2 cellular contexts compared by ENCODE assay signal in the genomic region with DNA sequence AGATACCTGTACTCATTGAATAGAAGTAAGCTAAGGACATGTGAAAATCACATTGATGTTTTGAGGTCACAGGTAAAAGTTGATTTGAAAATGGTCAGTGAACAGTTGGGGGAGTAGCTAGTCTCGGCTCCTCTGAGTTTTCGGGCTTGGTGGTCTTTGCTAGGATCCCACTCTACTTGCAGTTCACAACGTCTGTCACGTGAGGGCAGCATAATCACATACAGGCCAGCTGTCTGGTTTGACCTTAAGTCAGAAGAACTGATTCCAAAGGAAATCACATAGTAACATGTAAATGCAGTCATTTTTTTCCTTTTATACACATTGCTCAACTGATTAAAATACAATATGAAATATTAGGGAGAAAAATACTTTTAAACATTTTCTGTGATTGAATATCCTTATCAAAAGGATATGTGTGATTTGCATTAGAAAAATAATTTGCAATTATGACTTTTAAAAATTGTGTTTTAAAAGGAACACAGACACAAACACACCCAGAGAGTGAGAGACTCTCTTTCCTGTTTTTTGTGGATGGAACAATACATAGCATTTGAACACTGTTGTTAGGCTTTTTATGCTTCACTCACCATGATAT.
TF ChIP-seq lines count a peak whose summit lies in the region.

No MANE protein-coding gene starts in this region.

TF ChIP-seq in SK-N-SH, 30 proteins besides CTCF, POLR2A, EP300 and RAD21 (continued from another document):
- TF ChIP-seq, protein P1, sequence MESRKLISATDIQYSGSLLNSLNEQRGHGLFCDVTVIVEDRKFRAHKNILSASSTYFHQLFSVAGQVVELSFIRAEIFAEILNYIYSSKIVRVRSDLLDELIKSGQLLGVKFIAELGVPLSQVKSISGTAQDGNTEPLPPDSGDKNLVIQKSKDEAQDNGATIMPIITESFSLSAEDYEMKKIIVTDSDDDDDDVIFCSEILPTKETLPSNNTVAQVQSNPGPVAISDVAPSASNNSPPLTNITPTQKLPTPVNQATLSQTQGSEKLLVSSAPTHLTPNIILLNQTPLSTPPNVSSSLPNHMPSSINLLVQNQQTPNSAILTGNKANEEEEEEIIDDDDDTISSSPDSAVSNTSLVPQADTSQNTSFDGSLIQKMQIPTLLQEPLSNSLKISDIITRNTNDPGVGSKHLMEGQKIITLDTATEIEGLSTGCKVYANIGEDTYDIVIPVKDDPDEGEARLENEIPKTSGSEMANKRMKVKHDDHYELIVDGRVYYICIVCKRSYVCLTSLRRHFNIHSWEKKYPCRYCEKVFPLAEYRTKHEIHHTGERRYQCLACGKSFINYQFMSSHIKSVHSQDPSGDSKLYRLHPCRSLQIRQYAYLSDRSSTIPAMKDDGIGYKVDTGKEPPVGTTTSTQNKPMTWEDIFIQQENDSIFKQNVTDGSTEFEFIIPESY (IDR thresholded peaks at IDR 0.05; ENCODE audit: borderline replicate concordance, low read depth): no peak
- TF ChIP-seq SMC3 (IDR thresholded peaks at IDR 0.05; ENCODE audit: low read depth, low read length): peak; percentile 95
- TF ChIP-seq, protein P2, sequence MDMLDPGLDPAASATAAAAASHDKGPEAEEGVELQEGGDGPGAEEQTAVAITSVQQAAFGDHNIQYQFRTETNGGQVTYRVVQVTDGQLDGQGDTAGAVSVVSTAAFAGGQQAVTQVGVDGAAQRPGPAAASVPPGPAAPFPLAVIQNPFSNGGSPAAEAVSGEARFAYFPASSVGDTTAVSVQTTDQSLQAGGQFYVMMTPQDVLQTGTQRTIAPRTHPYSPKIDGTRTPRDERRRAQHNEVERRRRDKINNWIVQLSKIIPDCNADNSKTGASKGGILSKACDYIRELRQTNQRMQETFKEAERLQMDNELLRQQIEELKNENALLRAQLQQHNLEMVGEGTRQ (IDR thresholded peaks at IDR 0.05; ENCODE audit: borderline replicate concordance, low read depth, low read length): no peak

TF ChIP-seq in GM12878, 131 proteins besides CTCF, POLR2A, EP300 and RAD21 (continued from another document):
- TF ChIP-seq, protein P3, sequence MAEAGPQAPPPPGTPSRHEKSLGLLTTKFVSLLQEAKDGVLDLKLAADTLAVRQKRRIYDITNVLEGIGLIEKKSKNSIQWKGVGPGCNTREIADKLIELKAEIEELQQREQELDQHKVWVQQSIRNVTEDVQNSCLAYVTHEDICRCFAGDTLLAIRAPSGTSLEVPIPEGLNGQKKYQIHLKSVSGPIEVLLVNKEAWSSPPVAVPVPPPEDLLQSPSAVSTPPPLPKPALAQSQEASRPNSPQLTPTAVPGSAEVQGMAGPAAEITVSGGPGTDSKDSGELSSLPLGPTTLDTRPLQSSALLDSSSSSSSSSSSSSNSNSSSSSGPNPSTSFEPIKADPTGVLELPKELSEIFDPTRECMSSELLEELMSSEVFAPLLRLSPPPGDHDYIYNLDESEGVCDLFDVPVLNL (IDR thresholded peaks at IDR 0.05; ENCODE audit: low read depth, low read length): no peak
- TF ChIP-seq BHLHE40 (IDR thresholded peaks at IDR 0.05; ENCODE audit: borderline replicate concordance in 1 of 2, low read depth in 2 of 2, low read length in 1 of 2) (peak in 1 of 2 experiments; percentile 65; a peak in 1 of 4 replicates), YY1 (IDR thresholded peaks at IDR 0.05; ENCODE audit: low read depth, low read length) (0 out of 2 replicates have a peak, but pooled peaks have one; percentile 42), RB1 (IDR thresholded peaks at IDR 0.05; ENCODE audit: borderline replicate concordance) (no peak), IKZF2 (IDR thresholded peaks at IDR 0.05) (no peak), CBX5 (IDR thresholded peaks at IDR 0.05; ENCODE audit: low read depth) (no peak), SMARCA5 (IDR thresholded peaks at IDR 0.05) (peak; percentile 22; the same call in 1 of the 2 replicates), ATF7 (IDR thresholded peaks at IDR 0.05; ENCODE audit: low read depth) (no peak), POLR2AphosphoS2 (IDR thresholded peaks at IDR 0.05; ENCODE audit: low read depth, low read length) (no peak), SMC3 (IDR thresholded peaks at IDR 0.05; ENCODE audit: borderline replicate concordance, low read length) (peak; percentile 97), NR2F1 (conservative IDR thresholded peaks at IDR 0.05) (peak; percentile 76), SMAD1 (IDR thresholded peaks at IDR 0.05; ENCODE audit: low read depth, partially characterized antibody) (no peak), GABPA (IDR thresholded peaks at IDR 0.05; ENCODE audit: low read depth) (no peak), FOXK2 (IDR thresholded peaks at IDR 0.05) (no peak), RUNX3 (IDR thresholded peaks at IDR 0.05; ENCODE audit: low read length) (peak; percentile 38; the same call in 1 of the 2 replicates), CHD2 (IDR thresholded peaks at IDR 0.05; ENCODE audit: borderline replicate concordance, low read depth, low read length) (no peak), SPI1 (IDR thresholded peaks at IDR 0.05; ENCODE audit: borderline replicate concordance, insufficient read depth, low read depth, low read length) (no peak), CEBPB (IDR thresholded peaks at IDR 0.05; ENCODE audit: borderline replicate concordance in 1 of 2, low read depth in 2 of 2, low read length in 2 of 2) (no peak), CHD4 (IDR thresholded peaks at IDR 0.05) (no peak), TCF3 (IDR thresholded peaks at IDR 0.05; ENCODE audit: borderline replicate concordance, insufficient read depth, low read depth, low read length) (no peak)
- TF ChIP-seq, protein P4, sequence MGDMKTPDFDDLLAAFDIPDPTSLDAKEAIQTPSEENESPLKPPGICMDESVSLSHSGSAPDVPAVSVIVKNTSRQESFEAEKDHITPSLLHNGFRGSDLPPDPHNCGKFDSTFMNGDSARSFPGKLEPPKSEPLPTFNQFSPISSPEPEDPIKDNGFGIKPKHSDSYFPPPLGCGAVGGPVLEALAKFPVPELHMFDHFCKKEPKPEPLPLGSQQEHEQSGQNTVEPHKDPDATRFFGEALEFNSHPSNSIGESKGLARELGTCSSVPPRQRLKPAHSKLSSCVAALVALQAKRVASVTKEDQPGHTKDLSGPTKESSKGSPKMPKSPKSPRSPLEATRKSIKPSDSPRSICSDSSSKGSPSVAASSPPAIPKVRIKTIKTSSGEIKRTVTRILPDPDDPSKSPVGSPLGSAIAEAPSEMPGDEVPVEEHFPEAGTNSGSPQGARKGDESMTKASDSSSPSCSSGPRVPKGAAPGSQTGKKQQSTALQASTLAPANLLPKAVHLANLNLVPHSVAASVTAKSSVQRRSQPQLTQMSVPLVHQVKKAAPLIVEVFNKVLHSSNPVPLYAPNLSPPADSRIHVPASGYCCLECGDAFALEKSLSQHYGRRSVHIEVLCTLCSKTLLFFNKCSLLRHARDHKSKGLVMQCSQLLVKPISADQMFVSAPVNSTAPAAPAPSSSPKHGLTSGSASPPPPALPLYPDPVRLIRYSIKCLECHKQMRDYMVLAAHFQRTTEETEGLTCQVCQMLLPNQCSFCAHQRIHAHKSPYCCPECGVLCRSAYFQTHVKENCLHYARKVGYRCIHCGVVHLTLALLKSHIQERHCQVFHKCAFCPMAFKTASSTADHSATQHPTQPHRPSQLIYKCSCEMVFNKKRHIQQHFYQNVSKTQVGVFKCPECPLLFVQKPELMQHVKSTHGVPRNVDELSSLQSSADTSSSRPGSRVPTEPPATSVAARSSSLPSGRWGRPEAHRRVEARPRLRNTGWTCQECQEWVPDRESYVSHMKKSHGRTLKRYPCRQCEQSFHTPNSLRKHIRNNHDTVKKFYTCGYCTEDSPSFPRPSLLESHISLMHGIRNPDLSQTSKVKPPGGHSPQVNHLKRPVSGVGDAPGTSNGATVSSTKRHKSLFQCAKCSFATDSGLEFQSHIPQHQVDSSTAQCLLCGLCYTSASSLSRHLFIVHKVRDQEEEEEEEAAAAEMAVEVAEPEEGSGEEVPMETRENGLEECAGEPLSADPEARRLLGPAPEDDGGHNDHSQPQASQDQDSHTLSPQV (IDR thresholded peaks at IDR 0.05): no peak
- TF ChIP-seq, protein P5, sequence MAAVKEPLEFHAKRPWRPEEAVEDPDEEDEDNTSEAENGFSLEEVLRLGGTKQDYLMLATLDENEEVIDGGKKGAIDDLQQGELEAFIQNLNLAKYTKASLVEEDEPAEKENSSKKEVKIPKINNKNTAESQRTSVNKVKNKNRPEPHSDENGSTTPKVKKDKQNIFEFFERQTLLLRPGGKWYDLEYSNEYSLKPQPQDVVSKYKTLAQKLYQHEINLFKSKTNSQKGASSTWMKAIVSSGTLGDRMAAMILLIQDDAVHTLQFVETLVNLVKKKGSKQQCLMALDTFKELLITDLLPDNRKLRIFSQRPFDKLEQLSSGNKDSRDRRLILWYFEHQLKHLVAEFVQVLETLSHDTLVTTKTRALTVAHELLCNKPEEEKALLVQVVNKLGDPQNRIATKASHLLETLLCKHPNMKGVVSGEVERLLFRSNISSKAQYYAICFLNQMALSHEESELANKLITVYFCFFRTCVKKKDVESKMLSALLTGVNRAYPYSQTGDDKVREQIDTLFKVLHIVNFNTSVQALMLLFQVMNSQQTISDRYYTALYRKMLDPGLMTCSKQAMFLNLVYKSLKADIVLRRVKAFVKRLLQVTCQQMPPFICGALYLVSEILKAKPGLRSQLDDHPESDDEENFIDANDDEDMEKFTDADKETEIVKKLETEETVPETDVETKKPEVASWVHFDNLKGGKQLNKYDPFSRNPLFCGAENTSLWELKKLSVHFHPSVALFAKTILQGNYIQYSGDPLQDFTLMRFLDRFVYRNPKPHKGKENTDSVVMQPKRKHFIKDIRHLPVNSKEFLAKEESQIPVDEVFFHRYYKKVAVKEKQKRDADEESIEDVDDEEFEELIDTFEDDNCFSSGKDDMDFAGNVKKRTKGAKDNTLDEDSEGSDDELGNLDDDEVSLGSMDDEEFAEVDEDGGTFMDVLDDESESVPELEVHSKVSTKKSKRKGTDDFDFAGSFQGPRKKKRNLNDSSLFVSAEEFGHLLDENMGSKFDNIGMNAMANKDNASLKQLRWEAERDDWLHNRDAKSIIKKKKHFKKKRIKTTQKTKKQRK (IDR thresholded peaks at IDR 0.05; ENCODE audit: low read depth, low read length): no peak
TF ChIP-seq in GM12878: peak in this region for 8.
